ENCODE assay signal across 1 cellular context in the genomic region with DNA sequence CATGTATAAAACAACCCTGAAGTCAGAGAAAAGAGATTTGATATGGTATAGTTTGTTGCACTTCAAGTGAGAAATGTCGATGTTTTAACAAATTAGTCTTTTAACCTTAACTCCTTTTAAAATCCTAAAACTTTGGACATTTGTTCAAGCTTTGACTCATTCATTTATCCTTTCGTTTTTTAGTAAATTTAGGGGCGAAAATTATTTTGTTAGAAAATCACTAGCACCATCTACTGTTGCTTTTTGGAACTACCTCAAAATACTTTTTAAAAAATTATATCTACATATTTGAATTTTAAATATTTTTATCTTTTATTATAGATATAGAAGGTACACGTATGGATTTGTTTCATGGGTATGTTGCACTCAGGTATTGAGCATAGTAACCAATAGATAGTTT.
TF ChIP-seq lines count a peak whose summit lies in the region.

No MANE protein-coding gene starts in this region.

TF ChIP-seq in neural cell, 6 proteins besides CTCF, POLR2A, EP300 and RAD21 (continued from another document):
- TF ChIP-seq, protein P1, sequence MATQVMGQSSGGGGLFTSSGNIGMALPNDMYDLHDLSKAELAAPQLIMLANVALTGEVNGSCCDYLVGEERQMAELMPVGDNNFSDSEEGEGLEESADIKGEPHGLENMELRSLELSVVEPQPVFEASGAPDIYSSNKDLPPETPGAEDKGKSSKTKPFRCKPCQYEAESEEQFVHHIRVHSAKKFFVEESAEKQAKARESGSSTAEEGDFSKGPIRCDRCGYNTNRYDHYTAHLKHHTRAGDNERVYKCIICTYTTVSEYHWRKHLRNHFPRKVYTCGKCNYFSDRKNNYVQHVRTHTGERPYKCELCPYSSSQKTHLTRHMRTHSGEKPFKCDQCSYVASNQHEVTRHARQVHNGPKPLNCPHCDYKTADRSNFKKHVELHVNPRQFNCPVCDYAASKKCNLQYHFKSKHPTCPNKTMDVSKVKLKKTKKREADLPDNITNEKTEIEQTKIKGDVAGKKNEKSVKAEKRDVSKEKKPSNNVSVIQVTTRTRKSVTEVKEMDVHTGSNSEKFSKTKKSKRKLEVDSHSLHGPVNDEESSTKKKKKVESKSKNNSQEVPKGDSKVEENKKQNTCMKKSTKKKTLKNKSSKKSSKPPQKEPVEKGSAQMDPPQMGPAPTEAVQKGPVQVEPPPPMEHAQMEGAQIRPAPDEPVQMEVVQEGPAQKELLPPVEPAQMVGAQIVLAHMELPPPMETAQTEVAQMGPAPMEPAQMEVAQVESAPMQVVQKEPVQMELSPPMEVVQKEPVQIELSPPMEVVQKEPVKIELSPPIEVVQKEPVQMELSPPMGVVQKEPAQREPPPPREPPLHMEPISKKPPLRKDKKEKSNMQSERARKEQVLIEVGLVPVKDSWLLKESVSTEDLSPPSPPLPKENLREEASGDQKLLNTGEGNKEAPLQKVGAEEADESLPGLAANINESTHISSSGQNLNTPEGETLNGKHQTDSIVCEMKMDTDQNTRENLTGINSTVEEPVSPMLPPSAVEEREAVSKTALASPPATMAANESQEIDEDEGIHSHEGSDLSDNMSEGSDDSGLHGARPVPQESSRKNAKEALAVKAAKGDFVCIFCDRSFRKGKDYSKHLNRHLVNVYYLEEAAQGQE (IDR thresholded peaks at IDR 0.05; ENCODE audit: borderline replicate concordance), result no peak
